In genomic region chr18:31123125-31123524, GRCh38 we compare ENCODE assay signal across 1 cellular context.
TF ChIP-seq lines count a peak whose summit lies in the region.

No MANE protein-coding gene starts in this region.

TF ChIP-seq in HEK293, 187 proteins besides CTCF, POLR2A, EP300 and RAD21 (continued from another document):
- peak; percentile 74 for TF ChIP-seq ZNF518A (tag by site-specific recombination; conservative IDR thresholded peaks at IDR 0.05; ENCODE audit: low read depth)
- peak; percentile 11; the same call in 1 of the 2 replicates for TF ChIP-seq ZNF140 (tag by site-specific recombination; IDR thresholded peaks at IDR 0.05)
- peak; percentile 30 for TF ChIP-seq ZNF510 (tag by site-specific recombination; IDR thresholded peaks at IDR 0.05; ENCODE audit: insufficient replicate concordance)
- TF ChIP-seq ZXDB (tag by site-specific recombination; IDR thresholded peaks at IDR 0.05), result peak; percentile 44; the same call in 1 of the 2 replicates
- peak; percentile 71; the same call in 1 of the 2 replicates for TF ChIP-seq ZNF394 (tag by site-specific recombination; IDR thresholded peaks at IDR 0.05; ENCODE audit: borderline replicate concordance)
TF ChIP-seq in HEK293: peak in this region for 12; not testable (repeated sequence) for 175.
